1 cellular context compared by ENCODE assay signal in the genomic region with DNA sequence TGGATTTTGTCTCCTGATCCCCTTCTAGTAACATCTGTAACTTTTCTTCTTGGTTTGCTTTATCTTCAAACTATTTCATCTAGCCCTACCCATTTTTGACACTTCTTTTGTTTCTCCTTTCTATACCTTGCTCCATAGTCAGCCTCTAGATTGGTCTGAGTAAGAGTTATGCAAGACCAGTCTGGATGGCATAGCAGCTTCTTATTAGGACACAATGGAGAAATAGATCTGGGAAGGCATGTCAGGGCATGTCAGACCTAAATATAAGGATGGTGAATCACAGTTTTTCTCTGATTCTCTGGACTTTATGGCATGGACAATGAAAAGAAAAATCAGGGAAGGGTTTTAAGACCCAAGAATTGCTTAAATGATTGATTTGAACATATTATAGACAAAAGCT.
TF ChIP-seq lines count a peak whose summit lies in the region.

No MANE protein-coding gene starts in this region.

TF ChIP-seq in WTC11, 78 proteins besides CTCF, POLR2A, EP300 and RAD21 (continued from another document):
- TF ChIP-seq, protein P1, sequence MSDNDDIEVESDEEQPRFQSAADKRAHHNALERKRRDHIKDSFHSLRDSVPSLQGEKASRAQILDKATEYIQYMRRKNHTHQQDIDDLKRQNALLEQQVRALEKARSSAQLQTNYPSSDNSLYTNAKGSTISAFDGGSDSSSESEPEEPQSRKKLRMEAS (CRISPR knock-in tag; IDR thresholded peaks at IDR 0.05): no peak
- TF ChIP-seq NR1H2 (CRISPR knock-in tag; IDR thresholded peaks at IDR 0.05): no peak
- TF ChIP-seq, protein P2, sequence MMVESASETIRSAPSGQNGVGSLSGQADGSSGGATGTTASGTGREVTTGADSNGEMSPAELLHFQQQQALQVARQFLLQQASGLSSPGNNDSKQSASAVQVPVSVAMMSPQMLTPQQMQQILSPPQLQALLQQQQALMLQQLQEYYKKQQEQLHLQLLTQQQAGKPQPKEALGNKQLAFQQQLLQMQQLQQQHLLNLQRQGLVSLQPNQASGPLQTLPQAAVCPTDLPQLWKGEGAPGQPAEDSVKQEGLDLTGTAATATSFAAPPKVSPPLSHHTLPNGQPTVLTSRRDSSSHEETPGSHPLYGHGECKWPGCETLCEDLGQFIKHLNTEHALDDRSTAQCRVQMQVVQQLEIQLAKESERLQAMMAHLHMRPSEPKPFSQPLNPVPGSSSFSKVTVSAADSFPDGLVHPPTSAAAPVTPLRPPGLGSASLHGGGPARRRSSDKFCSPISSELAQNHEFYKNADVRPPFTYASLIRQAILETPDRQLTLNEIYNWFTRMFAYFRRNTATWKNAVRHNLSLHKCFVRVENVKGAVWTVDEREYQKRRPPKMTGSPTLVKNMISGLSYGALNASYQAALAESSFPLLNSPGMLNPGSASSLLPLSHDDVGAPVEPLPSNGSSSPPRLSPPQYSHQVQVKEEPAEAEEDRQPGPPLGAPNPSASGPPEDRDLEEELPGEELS (CRISPR knock-in tag; IDR thresholded peaks at IDR 0.05): no peak
- no peak for TF ChIP-seq PRDM15 (CRISPR knock-in tag; IDR thresholded peaks at IDR 0.05)
- TF ChIP-seq IRF2 (CRISPR knock-in tag; IDR thresholded peaks at IDR 0.05; ENCODE audit: borderline replicate concordance, low read depth): no peak
- TF ChIP-seq ELF4 (CRISPR knock-in tag; IDR thresholded peaks at IDR 0.05; ENCODE audit: low read depth): no peak
- no peak for TF ChIP-seq SMAD4 (CRISPR knock-in tag; IDR thresholded peaks at IDR 0.05)
- TF ChIP-seq STAT6 (CRISPR knock-in tag; conservative IDR thresholded peaks at IDR 0.05; ENCODE audit: low read depth): no peak
- no peak for TF ChIP-seq ZNF263 (CRISPR knock-in tag; IDR thresholded peaks at IDR 0.05; ENCODE audit: low read depth)
- TF ChIP-seq RELA (CRISPR knock-in tag; IDR thresholded peaks at IDR 0.05; ENCODE audit: borderline replicate concordance): no peak
- TF ChIP-seq, protein P3, sequence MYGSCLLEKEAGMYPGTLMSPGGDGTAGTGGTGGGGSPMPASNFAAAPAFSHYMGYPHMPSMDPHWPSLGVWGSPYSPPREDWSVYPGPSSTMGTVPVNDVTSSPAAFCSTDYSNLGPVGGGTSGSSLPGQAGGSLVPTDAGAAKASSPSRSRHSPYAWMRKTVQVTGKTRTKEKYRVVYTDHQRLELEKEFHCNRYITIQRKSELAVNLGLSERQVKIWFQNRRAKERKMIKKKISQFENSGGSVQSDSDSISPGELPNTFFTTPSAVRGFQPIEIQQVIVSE (CRISPR knock-in tag; IDR thresholded peaks at IDR 0.05; ENCODE audit: borderline replicate concordance): no peak
